13 cellular contexts compared by ENCODE assay signal in genomic region chr6:45801471-45802289, GRCh38.
A peak's percentile ranks its signal among the peaks of the same experiment; 100 is the strongest.
DNase-seq lines count a peak whose midpoint lies in the region; ATAC-seq and TF ChIP-seq lines count a peak whose summit lies in the region.
"Had no signal": no experiment of that assay in that cellular context is flagged by ENCODE, and none has a peak within 500 bp of the region (broad histone marks: within the 10 kb centered on the region; RNA-seq: fewer than 3 reads in every experiment).

No MANE protein-coding gene starts in this region.

- DNase-seq in AG08395 (ENCODE audit: low spot score) (peak; percentile 27), SK-MEL-5 (ENCODE audit: low read depth, low spot score) (peak; percentile 25), epidermal melanocyte (ENCODE audit: insufficient read length, low spot score) (peak; percentile 53), NCI-H510A (lab: John Stamatoyannopoulos, UW) (no peak), breast epithelium (ENCODE audit: low spot score in 2 of 2) (no peak), aorta (no peak)
- DNase-seq: SHP77, uterus had no signal

- H3K27me3 ChIP-seq in breast epithelium: no peaks in the 10 kb centered on the region
- peaks cover 0 to 4% of the 10 kb centered on the region in 2 donors for H3K27me3 ChIP-seq in aorta (ENCODE audit: control insufficient read depth in 1 of 2, insufficient read depth in 2 of 2, low read length in 1 of 2)
- H3K27me3 ChIP-seq: uterus had no signal

- no peaks in the 10 kb centered on the region for H3K4me1 ChIP-seq in breast epithelium
- H3K4me1 ChIP-seq in aorta (ENCODE audit: control insufficient read depth in 1 of 2, insufficient read depth in 2 of 2, low read length in 2 of 2): peaks cover 0 to 1% of the 10 kb centered on the region in 2 donors
- H3K4me1 ChIP-seq: uterus had no signal

- intact Hi-C loops in breast epithelium (cut with DNase I; ENCODE audit: low total_unique reads): no loop called here
- intact Hi-C loops in aorta (cut with DNase I): no loop called here

- in situ Hi-C loops in SK-MEL-5 (cut with HindIII; ENCODE audit: low pct_unique_long_range_greater_than_20kb, low sequenced_read_pairs): no loop called here

- H3K36me3 ChIP-seq in breast epithelium (no peaks in the 10 kb centered on the region), aorta (ENCODE audit: control insufficient read depth in 1 of 2, insufficient read depth in 2 of 2, low read length in 1 of 2) (no peaks in the 10 kb centered on the region)
- H3K36me3 ChIP-seq: uterus had no signal

- no peak for TF ChIP-seq POLR2A in breast epithelium (IDR thresholded peaks at IDR 0.05)

- ATAC-seq in GM18517 (IDR thresholded peaks at IDR 0.05; ENCODE audit: unreplicated experiment) (peak; percentile 52), GM18519 (IDR thresholded peaks at IDR 0.05; ENCODE audit: low FRiP score, unreplicated experiment) (no peak), aorta (ENCODE audit: low FRiP score) (no peak)
- ATAC-seq: K562 had no signal

- no peak for TF ChIP-seq CTCF in breast epithelium (IDR thresholded peaks at IDR 0.05)

- H3K27ac ChIP-seq in breast epithelium: peak overlapping the region in 1 of 2 donors; percentile 58
- H3K27ac ChIP-seq in aorta (ENCODE audit: low read depth in 1 of 2, low read length in 2 of 2): no peak overlapping the region
- H3K27ac ChIP-seq: C4-2B, coronary artery, uterus had no signal

- no peak overlapping the region for H3K4me3 ChIP-seq in breast epithelium
- H3K4me3 ChIP-seq in aorta (ENCODE audit: low read length in 2 of 2): no peak overlapping the region
- H3K4me3 ChIP-seq: coronary artery, K562, uterus had no signal

- H3K9me3 ChIP-seq in breast epithelium: peaks cover 0 to 8% of the 10 kb centered on the region in 2 donors
- H3K9me3 ChIP-seq in aorta (ENCODE audit: control insufficient read depth, low read length): peaks cover 7% of the 10 kb centered on the region
- H3K9me3 ChIP-seq: uterus had no signal

- 44 to 47% methylated on average over 10 of the region's 10 CpGs for WGBS in aorta, 2 donors

Comparison
In these comparisons a context has a peak if more than half of its experiments do, and no peak if none do; other contexts are left out.
1. DNase-seq: peak in AG08395 (single experiment), SK-MEL-5 (single experiment) and epidermal melanocyte (single experiment); none in NCI-H510A (single experiment), breast epithelium (0 of 2) and aorta (0 of 2).